ENCODE assay signal across 8 cellular contexts in genomic region chr6:141562181-141562800, GRCh38.
DNase-seq lines count a peak whose midpoint lies in the region; ATAC-seq, FAIRE-seq and TF ChIP-seq lines count a peak whose summit lies in the region.

No MANE protein-coding gene starts in this region.

- no peak for FAIRE-seq in urothelium cell line (lab: Jason Lieb, UNC)

- WGBS in SK-N-SH (ENCODE audit: low lambda C conversion rate) = 18% methylated on average over 15 of the region's 15 CpGs

- peak overlapping the region; percentile 55 for H3K9ac ChIP-seq in SK-N-SH

- peaks cover 8% of the 10 kb centered on the region for H3F3A ChIP-seq in SK-N-SH (replicated peaks; ENCODE audit: insufficient read depth)

- CTCF ChIA-PET in SK-N-SH (lab: Yijun Ruan, JAX) = interaction anchor here (0.6 to 2.0 kb wide), 8 partner anchors 8 to 167 kb away, joined by 3 to 8 read pairs (median 4); no protein-coding TSS in a partner anchor

- ATAC-seq in GM19025 (IDR thresholded peaks at IDR 0.05; ENCODE audit: low read depth, unreplicated experiment) (peak; percentile 28), HG03175 (IDR thresholded peaks at IDR 0.05; ENCODE audit: unreplicated experiment) (peak; percentile 40), mucosa of descending colon (peak; percentile 31)

- no peak for TF ChIP-seq RAD21 in SK-N-SH (IDR thresholded peaks at IDR 0.05; ENCODE audit: low read length)

- no peak for TF ChIP-seq EP300 in SK-N-SH (IDR thresholded peaks at IDR 0.05; ENCODE audit: borderline replicate concordance in 1 of 2, low read depth in 1 of 2, low read length in 1 of 2)

- H3K9me2 ChIP-seq in SK-N-SH = no peaks in the 10 kb centered on the region

- DNase-seq in Ammon's horn (ENCODE audit: low spot score) (peak; percentile 35), SK-N-SH (peak; percentile 2), coronary artery (ENCODE audit: low spot score) (no peak), mucosa of descending colon (peak in 1 of 3 donors; percentile 16), urothelium cell line (ENCODE audit: low spot score) (peak; percentile 29), DMS 273 treated with DMSO at 0.1 percent for 48 hours (lab: John Stamatoyannopoulos, UW) (no peak)

- no peaks in the 10 kb centered on the region for H3K36me3 ChIP-seq in SK-N-SH (replicated peaks in 1 of 2; ENCODE audit: control insufficient read depth in 1 of 2, insufficient read depth in 2 of 2, low read length in 1 of 2)
- no peaks in the 10 kb centered on the region for H3K36me3 ChIP-seq in mucosa of descending colon (ENCODE audit: low read depth)

- intact Hi-C loops in mucosa of descending colon (cut with DNase I, micrococcal nuclease) = no loop called here

- peak overlapping the region; percentile 29 to 42; a peak in 2 of 4 replicates for H3K4me3 ChIP-seq in SK-N-SH (ENCODE audit: low read depth in 2 of 2, low read length in 1 of 2)
- H3K4me3 ChIP-seq in coronary artery = peak overlapping the region; percentile 60
- H3K4me3 ChIP-seq in mucosa of descending colon = no peak overlapping the region

- H3K27ac ChIP-seq in SK-N-SH (ENCODE audit: low read depth in 2 of 2, low read length in 1 of 2) (peak overlapping the region; percentile 80 to 86), coronary artery (peak overlapping the region; percentile 66 to 69)

- H3K27me3 ChIP-seq in SK-N-SH (ENCODE audit: insufficient read depth) = no peaks in the 10 kb centered on the region

- POLR2A ChIA-PET in SK-N-SH (lab: Yijun Ruan, JAX) = no interaction called here

- no peaks in the 10 kb centered on the region for H4K20me1 ChIP-seq in SK-N-SH (ENCODE audit: insufficient read depth)

- H2AFZ ChIP-seq in SK-N-SH (ENCODE audit: low read depth) = peak overlapping the region; percentile 95

- peak overlapping the region; percentile 62 for H3K4me2 ChIP-seq in SK-N-SH

- TF ChIP-seq CTCF in SK-N-SH (IDR thresholded peaks at IDR 0.05) (no peak), coronary artery (IDR thresholded peaks at IDR 0.05) (no peak), mucosa of descending colon (IDR thresholded peaks at IDR 0.05) (no peak)

- no peaks in the 10 kb centered on the region for H3K79me2 ChIP-seq in SK-N-SH (ENCODE audit: insufficient read depth)

- H3K4me1 ChIP-seq in SK-N-SH (ENCODE audit: control insufficient read depth in 1 of 2, insufficient read depth in 2 of 2, low read depth in 1 of 2, low read length in 1 of 2) (peaks cover 5 to 21% of the 10 kb centered on the region in 2 experiments; a peak in 3 of 4 replicates), mucosa of descending colon (ENCODE audit: low read depth) (no peaks in the 10 kb centered on the region)

- H3K9me3 ChIP-seq in SK-N-SH = no peaks in the 10 kb centered on the region
- no peaks in the 10 kb centered on the region for H3K9me3 ChIP-seq in mucosa of descending colon

TF ChIP-seq in SK-N-SH, 30 proteins besides CTCF, POLR2A, EP300 and RAD21:
- TF ChIP-seq RCOR1 (IDR thresholded peaks at IDR 0.05; ENCODE audit: low read length) (no peak), RFX5 (IDR thresholded peaks at IDR 0.05; ENCODE audit: low read length) (no peak), USF2 (IDR thresholded peaks at IDR 0.05; ENCODE audit: borderline replicate concordance, low read depth, low read length) (no peak)

Comparison
In these comparisons a context has a peak if more than half of its experiments do, and no peak if none do; other contexts are left out.
1. DNase-seq: peak in Ammon's horn (single experiment), SK-N-SH (single experiment) and urothelium cell line (single experiment); none in coronary artery (single experiment) and DMS 273 treated with DMSO at 0.1 percent for 48 hours (single experiment).
2. Peak in every context shown above with its lines, with median percentiles within 50 percentile points of each other: ATAC-seq.